7 cellular contexts compared by ENCODE assay signal in the genomic region with DNA sequence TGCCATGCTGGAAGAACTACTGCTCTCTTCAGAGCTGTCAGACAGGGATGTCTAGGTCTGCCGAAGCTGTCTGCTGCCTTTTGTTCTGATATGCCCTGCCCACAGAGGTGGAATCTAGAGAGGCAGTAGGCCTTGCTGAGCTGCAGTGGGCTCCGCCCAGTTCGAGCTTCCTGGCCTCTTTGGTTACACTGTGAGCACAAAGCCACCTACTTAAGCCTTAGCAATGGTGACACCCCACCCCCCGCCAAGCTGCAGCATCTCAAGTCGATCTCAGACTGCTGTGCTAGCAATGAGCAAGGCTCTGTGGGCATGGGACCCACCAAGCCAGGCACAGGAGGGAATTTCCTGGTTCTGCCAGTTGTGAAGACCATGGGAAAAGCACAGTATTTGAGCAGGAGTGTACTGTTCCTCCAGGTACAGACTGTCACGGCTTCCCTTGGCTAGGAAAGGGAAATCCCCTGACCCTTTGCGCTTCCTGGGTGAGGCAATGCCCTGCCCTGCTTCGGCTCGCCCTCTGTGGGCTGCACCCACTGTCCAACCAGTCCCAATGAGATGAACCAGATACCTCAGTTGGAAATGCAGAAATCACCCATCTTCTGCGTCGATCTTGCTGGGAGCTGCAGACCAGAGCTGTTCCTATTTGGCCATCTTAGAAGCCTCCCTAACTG. TPM values are rescaled to one million over a fixed set of nuclear protein-coding genes. Genes with fewer than 3 reads are reported as not detected.
DNase-seq lines count a peak whose midpoint lies in the region; ATAC-seq and TF ChIP-seq lines count a peak whose summit lies in the region.
"Not testable (repeated sequence)": the region's sequence is repeated elsewhere in the genome, so short reads cannot be mapped to it uniquely, and the experiment has no call there.

No MANE protein-coding gene starts in this region.

- not testable (repeated sequence) for H4K20me1 ChIP-seq in H9 (ENCODE audit: control insufficient read depth, insufficient read depth, insufficient read length)

- H3K23ac ChIP-seq in H9 (ENCODE audit: insufficient read length, low read depth, low read length), result not testable (repeated sequence)

- no CpG with 5 or more reads among the region's 11 CpGs for WGBS in H9 (ENCODE audit: extremely low coverage, insufficient read length, low lambda C conversion rate)

- not testable (repeated sequence) for H3K4me3 Mint-ChIP-seq in H9
- peak overlapping the region; percentile 30 for H3K4me3 Mint-ChIP-seq in activated CD4-positive, alpha-beta memory T cell treated with anti-CD3 and anti-CD28 coated beads for 36 hours
- H3K4me3 Mint-ChIP-seq in activated T-cell treated with anti-CD3 and anti-CD28 coated beads, Interleukin-2, amount 50 U/mL, for 72 hours, result peak overlapping the region; percentile 25 to 36

- peak; percentile 93 to 98 for ATAC-seq in activated T-cell treated with anti-CD3 and anti-CD28 coated beads, Interleukin-2, amount 50 U/mL, for 72 hours (replicated peaks in 1 of 2)

- not testable (repeated sequence) for H2BK15ac ChIP-seq in H9 (ENCODE audit: low read depth, low read length)

- H4K91ac ChIP-seq in H9 (ENCODE audit: insufficient read length, low read depth, low read length), result not testable (repeated sequence)

- not testable (repeated sequence) for H3K27ac ChIP-seq in H9 (ENCODE audit: insufficient read length, low read depth, low read length)

- not testable (repeated sequence) for H3K9ac ChIP-seq in H9 (ENCODE audit: extremely low read depth, insufficient read length, low read length)

- not testable (repeated sequence) for H2BK120ac ChIP-seq in H9 (ENCODE audit: low read depth, low read length, poor library complexity, severe bottlenecking)

- CTCF ChIA-PET in activated CD4-positive, alpha-beta memory T cell treated with anti-CD3 and anti-CD28 coated beads for 36 hours (lab: Charles Lee), result not testable (repeated sequence)

- not testable (repeated sequence) for H3K27me3 ChIP-seq in H9 (ENCODE audit: insufficient read depth, low read length)

- not testable (repeated sequence) for H3K56ac ChIP-seq in H9 (ENCODE audit: insufficient read length, low read depth, low read length)

- peaks cover 10 to 11% of the 10 kb centered on the region in 2 experiments for H3K4me1 Mint-ChIP-seq in H9
- peaks cover 14% of the 10 kb centered on the region for H3K4me1 Mint-ChIP-seq in activated CD4-positive, alpha-beta memory T cell treated with anti-CD3 and anti-CD28 coated beads for 36 hours (ENCODE audit: low read depth)
- peaks cover 18% of the 10 kb centered on the region for H3K4me1 Mint-ChIP-seq in activated T-cell treated with anti-CD3 and anti-CD28 coated beads, Interleukin-2, amount 50 U/mL, for 72 hours (ENCODE audit: low read depth)

- POLR2A ChIA-PET in activated CD4-positive, alpha-beta memory T cell treated with anti-CD3 and anti-CD28 coated beads for 36 hours (lab: Charles Lee), result not testable (repeated sequence)

- H3T11ph ChIP-seq in H9 (ENCODE audit: low read length), result not testable (repeated sequence)

- H2BK5ac ChIP-seq in H9 (ENCODE audit: insufficient read length, low read length), result not testable (repeated sequence)

- not testable (repeated sequence) for H2BK12ac ChIP-seq in H9 (ENCODE audit: insufficient read length, low read depth, low read length)

- not testable (repeated sequence) for H3K36me3 Mint-ChIP-seq in H9 (ENCODE audit: insufficient read depth in 1 of 3, low read depth in 3 of 3)
- peaks cover 27% of the 10 kb centered on the region for H3K36me3 Mint-ChIP-seq in activated CD4-positive, alpha-beta memory T cell treated with anti-CD3 and anti-CD28 coated beads for 36 hours
- H3K36me3 Mint-ChIP-seq in activated T-cell treated with anti-CD3 and anti-CD28 coated beads, Interleukin-2, amount 50 U/mL, for 72 hours (ENCODE audit: insufficient read depth in 2 of 2), result peaks cover 8 to 16% of the 10 kb centered on the region in 2 donors

- H3K23me2 ChIP-seq in H9 (ENCODE audit: insufficient read length, low read depth, low read length, poor library complexity, severe bottlenecking), result not testable (repeated sequence)

- H3K27ac Mint-ChIP-seq in H9; activated CD4-positive, alpha-beta memory T cell treated with anti-CD3 and anti-CD28 coated beads for 36 hours; activated T-cell treated with anti-CD3 and anti-CD28 coated beads, Interleukin-2, amount 50 U/mL, for 72 hours: not testable (repeated sequence)

- not testable (repeated sequence) for H3K79me1 ChIP-seq in H9 (ENCODE audit: insufficient read depth, low read depth, low read length, poor library complexity, severe bottlenecking)

- H3K9me3 Mint-ChIP-seq in H9; activated CD4-positive, alpha-beta memory T cell treated with anti-CD3 and anti-CD28 coated beads for 36 hours; activated T-cell treated with anti-CD3 and anti-CD28 coated beads, Interleukin-2, amount 50 U/mL, for 72 hours: not testable (repeated sequence)

- H2AK5ac ChIP-seq in H9 (ENCODE audit: insufficient read length, low read length), result not testable (repeated sequence)

- not testable (repeated sequence) for H4K5ac ChIP-seq in H9 (ENCODE audit: insufficient read length, low read depth, low read length)

- H3K4me2 ChIP-seq in H9 (ENCODE audit: insufficient read depth, insufficient read length, low read length), result not testable (repeated sequence)

- not testable (repeated sequence) for H3K79me2 ChIP-seq in H9 (ENCODE audit: insufficient read depth, low read length)

- not testable (repeated sequence) for H4K8ac ChIP-seq in H9 (replicated peaks; ENCODE audit: insufficient read length, low read depth, low read length)

- not testable (repeated sequence) for H3K18ac ChIP-seq in H9 (ENCODE audit: insufficient read length, low read depth, low read length)

- H3K14ac ChIP-seq in H9 (ENCODE audit: insufficient read depth, low read length), result not testable (repeated sequence)

- intact Hi-C loops in activated CD4-positive, alpha-beta memory T cell treated with anti-CD3 and anti-CD28 coated beads for 36 hours (cut with micrococcal nuclease), result not testable (repeated sequence)

- H3K27me3 Mint-ChIP-seq in H9 (ENCODE audit: low read depth); activated CD4-positive, alpha-beta memory T cell treated with anti-CD3 and anti-CD28 coated beads for 36 hours; activated T-cell treated with anti-CD3 and anti-CD28 coated beads, Interleukin-2, amount 50 U/mL, for 72 hours (ENCODE audit: low read depth): not testable (repeated sequence)

- not testable (repeated sequence) for TF ChIP-seq CTCF in H9 (conservative IDR thresholded peaks at IDR 0.05)

- not testable (repeated sequence) for H3K4ac ChIP-seq in H9 (ENCODE audit: low read depth, low read length)

- H2AFZ ChIP-seq in H9 (ENCODE audit: low read length), result not testable (repeated sequence)

- H3K9me3 ChIP-seq in H9 (ENCODE audit: control insufficient read depth, low read depth, low read length), result not testable (repeated sequence)

- H2BK20ac ChIP-seq in H9 (ENCODE audit: low read depth, low read length, poor library complexity, severe bottlenecking), result not testable (repeated sequence)

- DNase-seq in H9, result peak; percentile 59
- peak in 3 of 5 experiments; percentile 10 to 85 (median 33) for DNase-seq in T-helper 2 cell
- peak; percentile 61 for DNase-seq in activated CD4-positive, alpha-beta memory T cell treated with anti-CD3 and anti-CD28 coated beads for 36 hours
- DNase-seq in activated T-cell treated with anti-CD3 and anti-CD28 coated beads, Interleukin-2, amount 50 U/mL, for 72 hours, result peak; percentile 48 to 49
- peak; percentile 32 for DNase-seq in central memory CD4-positive, alpha-beta T cell
- peak; percentile 27 for DNase-seq in mucosa of gallbladder (ENCODE audit: low spot score)
- DNase-seq in stimulated activated CD4-positive, alpha-beta T cell treated with anti-CD3 and anti-CD28 coated beads, Interleukin-4, amount 100 ng/mL, for 1 hour, result peak; percentile 24

- H3K4me1 ChIP-seq in H9 (ENCODE audit: insufficient read depth, low read length), result not testable (repeated sequence)

RNA-seq across cellular contexts. Expression of a gene that starts 20.9 kb away (rescaled TPM):
- 2.6 and 2.9 TPM in 2 replicates for total RNA-seq in H9 (2021)
- under 1 TPM; 0.14 to 0.27 TPM for total RNA-seq in activated CD4-positive, alpha-beta memory T cell treated with anti-CD3 and anti-CD28 coated beads for 36 hours
- total RNA-seq in activated T-cell treated with anti-CD3 and anti-CD28 coated beads, Interleukin-2, amount 50 U/mL, for 72 hours, result under 1 TPM; 0.55 to 0.90 TPM
- 51.0 TPM for total RNA-seq in mucosa of gallbladder

Comparison
In these comparisons a context has a peak if more than half of its experiments do, and no peak if none do; other contexts are left out.
1. RNA of a gene that starts 20.9 kb away (total RNA-seq): 51.0 TPM in mucosa of gallbladder (single experiment); 2.6 to 2.9 TPM in H9, 0.55 to 0.90 TPM in activated T-cell treated with anti-CD3 and anti-CD28 coated beads, Interleukin-2, amount 50 U/mL, for 72 hours and 0.14 to 0.27 TPM in activated CD4-positive, alpha-beta memory T cell treated with anti-CD3 and anti-CD28 coated beads for 36 hours; every median in the first group is over 10 times any median in the second.
2. Peak in every context shown above with its lines, with median percentiles within 50 percentile points of each other: DNase-seq.